ENCODE assay signal across 17 cellular contexts in the genomic region with DNA sequence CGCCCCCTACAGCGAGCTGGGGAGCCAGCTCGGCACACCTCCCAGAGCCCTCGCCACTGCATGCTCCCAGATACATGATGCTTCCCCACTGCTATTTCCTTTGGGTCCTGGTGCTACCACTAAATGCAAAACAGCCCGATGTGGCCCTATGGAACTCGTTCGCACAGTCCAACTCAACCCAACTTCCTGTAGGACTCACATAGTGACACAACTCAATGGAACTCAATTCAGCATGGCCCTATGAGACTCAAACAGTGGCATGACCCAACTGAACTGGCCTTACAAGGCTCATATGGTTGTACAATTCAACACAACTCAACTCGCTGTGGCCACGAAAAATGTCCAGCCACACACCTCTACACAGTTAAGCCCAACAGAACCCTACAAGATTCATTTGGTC. TPM values are rescaled to one million over a fixed set of nuclear protein-coding genes. Genes with fewer than 3 reads are reported as not detected.
DNase-seq lines count a peak whose midpoint lies in the region; ATAC-seq, FAIRE-seq and TF ChIP-seq lines count a peak whose summit lies in the region.
"Had no signal": no experiment of that assay in that cellular context is flagged by ENCODE, and none has a peak within 500 bp of the region (broad histone marks: within the 10 kb centered on the region; RNA-seq: fewer than 3 reads in every experiment).

No MANE protein-coding gene starts in this region.

- TF ChIP-seq CTCF in bronchial epithelial cell (IDR thresholded peaks at IDR 0.05; ENCODE audit: insufficient read depth, low read length, severe bottlenecking) (no peak), gastrocnemius medialis (IDR thresholded peaks at IDR 0.05 in 4 of 5, conservative IDR thresholded peaks at IDR 0.05 in 1 of 5) (no peak), thyroid gland (IDR thresholded peaks at IDR 0.05) (no peak)

- H3K36me3 ChIP-seq in bronchial epithelial cell (ENCODE audit: control insufficient read depth, insufficient read depth, low read length) (no peaks in the 10 kb centered on the region), gastrocnemius medialis (no peaks in the 10 kb centered on the region), thyroid gland (no peaks in the 10 kb centered on the region)
- H3K36me3 ChIP-seq: HAP-1 had no signal

- TF ChIP-seq POLR2A in gastrocnemius medialis (IDR thresholded peaks at IDR 0.05) (no peak), thyroid gland (IDR thresholded peaks at IDR 0.05) (no peak)

- H3K27ac ChIP-seq in gastrocnemius medialis (peak overlapping the region; percentile 23 to 95 (median 90)), thyroid gland (no peak overlapping the region)
- H3K27ac ChIP-seq: HL-60 had no signal

- H3K27me3 ChIP-seq in bronchial epithelial cell (ENCODE audit: control insufficient read depth, insufficient read depth, low read length) (peaks cover 11% of the 10 kb centered on the region), gastrocnemius medialis (peaks cover 0 to 2% (median 0%) of the 10 kb centered on the region in 3 donors), thyroid gland (peaks cover 11% of the 10 kb centered on the region)

- intact Hi-C loops in gastrocnemius medialis (cut with DNase I; ENCODE audit: low total_unique reads): no loop called here
- intact Hi-C loops in thyroid gland (cut with DNase I): no loop called here

- no peaks in the 10 kb centered on the region for H3K9me3 ChIP-seq in gastrocnemius medialis
- H3K9me3 ChIP-seq in thyroid gland: no peaks in the 10 kb centered on the region
- H3K9me3 ChIP-seq: HAP-1 had no signal

- H3K4me1 ChIP-seq in gastrocnemius medialis: peaks cover 38 to 62% of the 10 kb centered on the region in 2 donors
- H3K4me1 ChIP-seq in thyroid gland: peaks cover 0 to 16% of the 10 kb centered on the region in 2 donors
- H3K4me1 ChIP-seq: HAP-1 had no signal

- H3K4me3 ChIP-seq in bronchial epithelial cell (ENCODE audit: low read depth, low read length) (no peak overlapping the region), gastrocnemius medialis (no peak overlapping the region), thyroid gland (replicated peaks in 1 of 3) (no peak overlapping the region)
- H3K4me3 ChIP-seq: GM23338, HAP-1 had no signal

- in situ Hi-C loops in gastrocnemius medialis (cut with MboI; ENCODE audit: low sequenced_read_pairs in 4 of 4): no loop called here

- DNase-seq in ELR (ENCODE audit: low read depth) (peak; percentile 40), M059J (ENCODE audit: low read depth) (peak; percentile 68), bronchial epithelial cell (ENCODE audit: low read depth) (peak; percentile 63), gastrocnemius medialis (no peak), pons (ENCODE audit: low spot score) (no peak), thyroid gland (no peak)
- DNase-seq in stimulated activated CD4-positive, alpha-beta T cell treated with anti-CD3 and anti-CD28 coated beads, Interleukin-4, amount 100 ng/mL, for 4 hours: no peak
- DNase-seq: 8988T; C1 segment of cervical spinal cord; CD4-positive, alpha-beta memory T cell; DMS79 had no signal

- peak; percentile 83 for FAIRE-seq in bronchial epithelial cell (lab: Jason Lieb, UNC)
- FAIRE-seq: G401.6, GM12891 had no signal

- ATAC-seq in gastrocnemius medialis: no peak
- ATAC-seq: GM23338 had no signal

- WGBS in thyroid gland, 2 donors: 91 to 95% methylated on average over 9 of the region's 9 CpGs

RNA-seq across cellular contexts. Expression of gene KCNA7, which starts 3.5 kb away (rescaled TPM):
- total RNA-seq in M059J (2014; rRNA removed; shearing (Covaris generic)): not detected in 2 replicates
- total RNA-seq in bronchial epithelial cell (not detected in 2 replicates), gastrocnemius medialis (10 to 100 TPM in 3 of 4 donors, 1 to 10 TPM in 1; 4.3 to 20.2 (median 13.9) TPM), thyroid gland (not detected)
- total RNA-seq: B cell; CD4-positive, alpha-beta memory T cell; GM23338 had no signal

RNA-seq across cellular contexts. Expression of gene NTF4, which starts 4.4 kb away (rescaled TPM):
- 0.67 TPM in 1 of 2 replicates, not detected in the other for total RNA-seq in M059J (2014; rRNA removed; shearing (Covaris generic))
- total RNA-seq in bronchial epithelial cell: 3.2 and 9.9 TPM in 2 replicates
- 1 to 10 TPM; 1.3 to 6.8 (median 2.9) TPM for total RNA-seq in gastrocnemius medialis
- total RNA-seq in thyroid gland: under 1 TPM in 1 of 4 donors, not detected in 3; 0.33 TPM
- total RNA-seq: B cell; CD4-positive, alpha-beta memory T cell had no signal

RNA-seq across cellular contexts. Expression of gene CGB7, which starts 11.5 kb away (rescaled TPM):
- 2.7 and 5.3 TPM in 2 replicates for total RNA-seq in M059J (2014; rRNA removed; shearing (Covaris generic))
- total RNA-seq in bronchial epithelial cell: 1.1 and 1.2 TPM in 2 replicates
- total RNA-seq in gastrocnemius medialis: 1 to 10 TPM in 1 of 4 donors, under 1 TPM in 1, not detected in 2; 0.42 to 1.1 TPM
- not detected for total RNA-seq in thyroid gland
- total RNA-seq: B cell; CD4-positive, alpha-beta memory T cell had no signal

RNA-seq across cellular contexts. Expression of gene SNRNP70, which starts 16.2 kb away (rescaled TPM):
- 175 and 191 TPM in 2 replicates for total RNA-seq in M059J (2014; rRNA removed; shearing (Covaris generic))
- total RNA-seq in bronchial epithelial cell (74.5 and 126 TPM in 2 replicates), gastrocnemius medialis (100 to 1,000 TPM in 2 of 4 donors, 10 to 100 TPM in 2; 55.6 to 305 (median 107) TPM), thyroid gland (100 to 1,000 TPM; 253 to 388 (median 305) TPM)

RNA-seq across cellular contexts. Expression of gene CGB8, which starts 20.1 kb away (rescaled TPM):
- total RNA-seq in M059J (2014; rRNA removed; shearing (Covaris generic)): 15.7 and 21.3 TPM in 2 replicates
- total RNA-seq in bronchial epithelial cell: 0.26 TPM in 1 of 2 replicates, not detected in the other
- total RNA-seq in gastrocnemius medialis: not detected
- total RNA-seq in thyroid gland: not detected
- total RNA-seq: B cell; CD4-positive, alpha-beta memory T cell; GM23338 had no signal

Comparison
In these comparisons a context has a peak if more than half of its experiments do, and no peak if none do; other contexts are left out.
1. DNase-seq: peak in ELR (single experiment), M059J (single experiment) and bronchial epithelial cell (single experiment); none in gastrocnemius medialis (0 of 2), pons (single experiment), thyroid gland (0 of 2) and stimulated activated CD4-positive, alpha-beta T cell treated with anti-CD3 and anti-CD28 coated beads, Interleukin-4, amount 100 ng/mL, for 4 hours (0 of 2).
2. H3K27ac ChIP-seq: peak in gastrocnemius medialis (4 of 4); none in thyroid gland (0 of 3).